ENCODE assay signal across 8 cellular contexts in the genomic region with DNA sequence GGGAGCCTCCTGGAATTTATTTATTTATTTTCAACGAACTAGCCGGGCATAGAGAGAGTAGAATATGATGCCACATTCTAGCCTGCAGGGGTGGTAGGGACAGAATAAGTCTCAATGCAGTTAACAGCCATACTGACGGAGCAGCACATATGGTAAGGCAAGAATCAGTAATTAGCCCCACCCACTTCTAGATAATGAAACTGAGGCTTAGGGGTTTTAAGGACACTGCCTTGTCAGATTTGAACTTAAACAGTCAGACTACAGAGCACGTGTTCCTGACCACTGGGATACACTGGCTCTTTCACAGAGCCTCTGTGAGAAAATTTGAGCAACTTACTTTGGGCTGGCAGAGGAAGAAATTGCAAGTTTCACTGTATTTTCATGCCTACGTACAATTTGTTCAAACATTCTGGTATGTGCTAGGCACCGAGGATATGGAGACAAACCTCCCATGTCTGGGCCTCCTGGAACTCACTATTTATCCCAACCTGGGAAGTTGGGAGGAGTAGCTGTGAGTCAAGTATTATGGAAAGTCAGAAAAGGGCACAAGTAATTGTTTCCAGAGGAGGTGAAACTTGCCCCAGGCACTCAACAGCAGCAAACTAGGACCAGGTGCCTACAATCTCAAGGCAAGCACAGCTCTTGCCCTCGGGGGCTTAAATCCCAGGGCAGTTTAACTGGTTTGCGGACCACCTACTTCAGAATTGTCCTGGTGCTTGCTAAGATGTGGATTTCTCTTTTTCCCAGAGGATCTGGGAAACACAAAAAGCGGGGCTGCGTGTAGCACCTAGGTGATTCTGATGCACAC. TPM values are rescaled to one million over a fixed set of nuclear protein-coding genes. Genes with fewer than 3 reads are reported as not detected.
DNase-seq lines count a peak whose midpoint lies in the region; ATAC-seq and TF ChIP-seq lines count a peak whose summit lies in the region.

No MANE protein-coding gene starts in this region.

- H3K36me3 ChIP-seq in Karpas-422 (ENCODE audit: insufficient read depth, low read length): no peaks in the 10 kb centered on the region
- H3K36me3 ChIP-seq in mucosa of rectum (ENCODE audit: control insufficient read depth in 2 of 2, insufficient read depth in 2 of 2, low read length in 2 of 2): no peaks in the 10 kb centered on the region

- H3K4me2 ChIP-seq in Karpas-422 (ENCODE audit: low read depth, low read length, poor library complexity, severe bottlenecking): peak overlapping the region; percentile 75

- H3K9ac ChIP-seq in Karpas-422 (ENCODE audit: low read length) (peak overlapping the region; percentile 57), mucosa of rectum (ENCODE audit: low read depth in 1 of 2, low read length in 2 of 2) (peak overlapping the region; percentile 43 to 70)

- no peaks in the 10 kb centered on the region for H3K9me3 ChIP-seq in Karpas-422 (ENCODE audit: low read length)
- no peaks in the 10 kb centered on the region for H3K9me3 ChIP-seq in mucosa of rectum (ENCODE audit: control insufficient read depth in 2 of 2, low read length in 2 of 2)

- no peaks in the 10 kb centered on the region for H3K27me3 ChIP-seq in Karpas-422 (ENCODE audit: low read length)
- peaks cover 0 to 4% of the 10 kb centered on the region in 2 donors for H3K27me3 ChIP-seq in mucosa of rectum (ENCODE audit: control insufficient read depth in 2 of 2, insufficient read depth in 2 of 2, low read length in 2 of 2)

- TF ChIP-seq CTCF in cardiac fibroblast (IDR thresholded peaks at IDR 0.05; ENCODE audit: low read depth, low read length): no peak

- peak overlapping the region; percentile 69; the same call in 1 of the 2 replicates for H2AFZ ChIP-seq in Karpas-422 (ENCODE audit: low read length)

- H3K4me3 ChIP-seq in Karpas-422 (ENCODE audit: low read length) (peak overlapping the region; percentile 53), cardiac fibroblast (replicated peaks in 1 of 2; ENCODE audit: low read depth in 2 of 2, low read length in 2 of 2) (no peak overlapping the region), mucosa of rectum (ENCODE audit: low read length in 2 of 2) (peak overlapping the region in 1 of 2 donors; percentile 28)

- peaks cover 30% of the 10 kb centered on the region for H3K79me2 ChIP-seq in Karpas-422 (ENCODE audit: low read length)

- ATAC-seq in HG03439 (IDR thresholded peaks at IDR 0.05; ENCODE audit: unreplicated experiment) (no peak), GM19324 (IDR thresholded peaks at IDR 0.05; ENCODE audit: low FRiP score, unreplicated experiment) (no peak)

- H3K27ac ChIP-seq in Karpas-422 (ENCODE audit: low read length) (no peak overlapping the region), mucosa of rectum (ENCODE audit: low read depth in 2 of 2, low read length in 2 of 2) (peak overlapping the region; percentile 89 to 90)

- H3K4me1 ChIP-seq in Karpas-422 (ENCODE audit: low read length) (peaks cover 41% of the 10 kb centered on the region), mucosa of rectum (ENCODE audit: control insufficient read depth in 2 of 2, insufficient read depth in 2 of 2, low read length in 2 of 2) (peaks cover 22 to 30% of the 10 kb centered on the region in 2 donors)

- no peaks in the 10 kb centered on the region for H4K20me1 ChIP-seq in Karpas-422 (ENCODE audit: insufficient read depth, low read depth, low read length)

- in situ Hi-C loops in Caki2 (cut with HindIII; ENCODE audit: low pct_unique_long_range_greater_than_20kb, low sequenced_read_pairs): no loop called here

- DNase-seq in Caki2 (ENCODE audit: low read depth): peak; percentile 52
- peak; percentile 75 for DNase-seq in Karpas-422
- peak; percentile 54 to 80 for DNase-seq in cardiac fibroblast (ENCODE audit: low read depth in 2 of 2)
- DNase-seq in NCI-H1694 (lab: John Stamatoyannopoulos, UW): no peak
- DNase-seq in NCI-H1436 treated with DMSO at 0.1 percent for 48 hours (lab: John Stamatoyannopoulos, UW): no peak

- H3K9me2 ChIP-seq in Karpas-422 (replicated peaks; ENCODE audit: insufficient read depth, low read length): no peaks in the 10 kb centered on the region

RNA-seq across cellular contexts. Expression of gene CLIC4, which starts 1.6 kb away (rescaled TPM):
- 27.3 and 29.5 TPM in 2 replicates for total RNA-seq in Caki2 (2014; rRNA removed; shearing (Covaris generic); ENCODE audit: low replicate concordance)
- 49.1 and 87.4 TPM in 2 replicates for total RNA-seq in Karpas-422 (2014; rRNA removed; shearing (Covaris generic); ENCODE audit: low replicate concordance)

Comparison
In these comparisons a context has a peak if more than half of its experiments do, and no peak if none do; other contexts are left out.
1. DNase-seq: peak in Caki2 (single experiment), Karpas-422 (single experiment) and cardiac fibroblast (2 of 2); none in NCI-H1694 (single experiment) and NCI-H1436 treated with DMSO at 0.1 percent for 48 hours (single experiment).